ENCODE assay signal across 13 cellular contexts in the genomic region with DNA sequence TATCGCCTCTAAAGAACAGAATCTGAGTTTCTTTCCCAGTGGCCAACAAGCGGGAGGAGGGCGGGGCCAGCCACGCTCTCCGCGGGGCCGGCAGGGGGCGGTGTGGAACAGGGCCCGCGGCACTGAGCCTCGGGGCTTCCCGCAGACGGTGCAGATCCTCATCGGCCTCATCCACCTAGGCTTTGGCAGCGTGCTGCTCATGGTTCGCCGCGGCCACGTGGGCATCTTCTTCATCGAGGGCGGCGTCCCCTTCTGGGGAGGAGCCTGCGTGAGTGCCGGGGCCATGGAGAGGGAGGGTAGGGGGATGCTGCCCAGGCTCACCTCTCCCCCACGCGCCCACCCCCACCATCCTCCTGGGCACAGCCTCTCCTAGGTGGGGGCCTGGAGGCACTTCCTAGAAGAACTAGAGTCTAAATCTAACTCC. TPM values are rescaled to one million over a fixed set of nuclear protein-coding genes. Genes with fewer than 3 reads are reported as not detected.
DNase-seq lines count a peak whose midpoint lies in the region; ATAC-seq and TF ChIP-seq lines count a peak whose summit lies in the region.
"Had no signal": no experiment of that assay in that cellular context is flagged by ENCODE, and none has a peak within 500 bp of the region (broad histone marks: within the 10 kb centered on the region; RNA-seq: fewer than 3 reads in every experiment).

No MANE protein-coding gene starts in this region.

- H3K4me1 ChIP-seq in heart left ventricle (no peaks in the 10 kb centered on the region), right atrium auricular region (no peaks in the 10 kb centered on the region)

- H3K36me3 ChIP-seq in heart left ventricle = no peaks in the 10 kb centered on the region
- H3K36me3 ChIP-seq in right atrium auricular region = no peaks in the 10 kb centered on the region

- H3K27ac ChIP-seq in heart left ventricle (no peak overlapping the region), right atrium auricular region (no peak overlapping the region)

- no peaks in the 10 kb centered on the region for H3K36me3 Mint-ChIP-seq in activated CD4-positive, alpha-beta memory T cell treated with anti-CD3 and anti-CD28 coated beads for 36 hours
- H3K36me3 Mint-ChIP-seq: natural killer cell had no signal

- H3K4me3 ChIP-seq in heart left ventricle = no peak overlapping the region
- no peak overlapping the region for H3K4me3 ChIP-seq in right atrium auricular region

- intact Hi-C loops in heart left ventricle (cut with DNase I) = no loop called here
- intact Hi-C loops in activated CD4-positive, alpha-beta memory T cell treated with anti-CD3 and anti-CD28 coated beads for 36 hours (cut with micrococcal nuclease) = no loop called here

- WGBS in heart left ventricle, 4 donors = 23 to 31% (median 30%) methylated on average over 18 to 26 of the region's 26 CpGs

- H3K4me3 Mint-ChIP-seq in activated CD4-positive, alpha-beta memory T cell treated with anti-CD3 and anti-CD28 coated beads for 36 hours = no peak overlapping the region
- no peak overlapping the region for H3K4me3 Mint-ChIP-seq in stimulated activated naive CD8-positive, alpha-beta T cell treated with anti-CD3 and anti-CD28 coated beads, Interleukin-15, amount 100 ng/mL, for 72 hours
- H3K4me3 Mint-ChIP-seq: natural killer cell had no signal

- TF ChIP-seq CTCF in heart left ventricle (IDR thresholded peaks at IDR 0.05) = peak in 10 of 12 donors; percentile 14 to 48 (median 28)
- TF ChIP-seq CTCF in right atrium auricular region (IDR thresholded peaks at IDR 0.05) = peak in 1 of 2 donors; percentile 46

- H3K9me3 ChIP-seq in heart left ventricle (no peaks in the 10 kb centered on the region), right atrium auricular region (no peaks in the 10 kb centered on the region)

- peaks cover 8% of the 10 kb centered on the region for H3K4me1 Mint-ChIP-seq in activated CD4-positive, alpha-beta memory T cell treated with anti-CD3 and anti-CD28 coated beads for 36 hours (ENCODE audit: low read depth)
- H3K4me1 Mint-ChIP-seq in stimulated activated naive CD8-positive, alpha-beta T cell treated with anti-CD3 and anti-CD28 coated beads, Interleukin-15, amount 100 ng/mL, for 72 hours = no peaks in the 10 kb centered on the region
- H3K4me1 Mint-ChIP-seq: natural killer cell had no signal

- peak in 2 of 4 donors; percentile 33 to 38 for ATAC-seq in heart left ventricle
- peak; percentile 66 for ATAC-seq in stimulated activated naive CD8-positive, alpha-beta T cell treated with anti-CD3 and anti-CD28 coated beads, Interleukin-15, amount 100 ng/mL, for 72 hours
- ATAC-seq in GM21786 (IDR thresholded peaks at IDR 0.05; ENCODE audit: unreplicated experiment) = no peak
- ATAC-seq in GM18520 (IDR thresholded peaks at IDR 0.05; ENCODE audit: unreplicated experiment) = no peak
- ATAC-seq: esophagus mucosa, natural killer cell had no signal

- no peak overlapping the region for H3K27ac Mint-ChIP-seq in activated CD4-positive, alpha-beta memory T cell treated with anti-CD3 and anti-CD28 coated beads for 36 hours
- H3K27ac Mint-ChIP-seq in stimulated activated naive CD8-positive, alpha-beta T cell treated with anti-CD3 and anti-CD28 coated beads, Interleukin-15, amount 100 ng/mL, for 72 hours = no peak overlapping the region
- H3K27ac Mint-ChIP-seq: natural killer cell had no signal

- DNase-seq in heart left ventricle (no peak), right atrium auricular region (ENCODE audit: low spot score) (no peak), iPS-NIHi11 (ENCODE audit: low spot score) (peak; percentile 92), C1 segment of cervical spinal cord (lab: John Stamatoyannopoulos, UW) (no peak)
- peak; percentile 51 for DNase-seq in activated CD4-positive, alpha-beta memory T cell treated with anti-CD3 and anti-CD28 coated beads for 36 hours
- peak; percentile 19 to 34 for DNase-seq in stimulated activated naive CD8-positive, alpha-beta T cell treated with anti-CD3 and anti-CD28 coated beads, Interleukin-15, amount 100 ng/mL, for 72 hours
- DNase-seq: DND-41, natural killer cell, NCI-H1092 treated with DMSO at 0.1 percent for 48 hours, SHP77 had no signal

- peaks cover 15% of the 10 kb centered on the region for H3K27me3 Mint-ChIP-seq in activated CD4-positive, alpha-beta memory T cell treated with anti-CD3 and anti-CD28 coated beads for 36 hours
- H3K27me3 Mint-ChIP-seq in stimulated activated naive CD8-positive, alpha-beta T cell treated with anti-CD3 and anti-CD28 coated beads, Interleukin-15, amount 100 ng/mL, for 72 hours = peaks cover 31% of the 10 kb centered on the region

- TF ChIP-seq POLR2A in heart left ventricle (IDR thresholded peaks at IDR 0.05) = no peak

- CTCF ChIA-PET in activated CD4-positive, alpha-beta memory T cell treated with anti-CD3 and anti-CD28 coated beads for 36 hours (lab: Charles Lee) = interaction anchor here (6.3 kb wide), 1 partner anchor 8 kb away, joined by 56 read pairs; no protein-coding TSS in a partner anchor

- POLR2A ChIA-PET in activated CD4-positive, alpha-beta memory T cell treated with anti-CD3 and anti-CD28 coated beads for 36 hours (lab: Charles Lee) = no interaction called here

- peaks cover 0 to 77% (median 4%) of the 10 kb centered on the region in 9 donors for H3K27me3 ChIP-seq in heart left ventricle
- H3K27me3 ChIP-seq in right atrium auricular region = no peaks in the 10 kb centered on the region

- H3K9me3 Mint-ChIP-seq in activated CD4-positive, alpha-beta memory T cell treated with anti-CD3 and anti-CD28 coated beads for 36 hours = no peaks in the 10 kb centered on the region
- no peaks in the 10 kb centered on the region for H3K9me3 Mint-ChIP-seq in stimulated activated naive CD8-positive, alpha-beta T cell treated with anti-CD3 and anti-CD28 coated beads, Interleukin-15, amount 100 ng/mL, for 72 hours
- H3K9me3 Mint-ChIP-seq: natural killer cell had no signal

RNA-seq across cellular contexts. Expression of gene MS4A15, which starts 10.7 kb away (rescaled TPM):
- total RNA-seq in heart left ventricle (not detected), right atrium auricular region (not detected)
- polyA plus RNA-seq in heart left ventricle = not detected
- total RNA-seq in activated CD4-positive, alpha-beta memory T cell treated with anti-CD3 and anti-CD28 coated beads for 36 hours = not detected
- total RNA-seq: esophagus mucosa, natural killer cell had no signal

RNA-seq across cellular contexts. Expression of gene MS4A10, which starts 17.7 kb away (rescaled TPM):
- total RNA-seq in heart left ventricle (not detected), right atrium auricular region (not detected)
- not detected for polyA plus RNA-seq in heart left ventricle
- total RNA-seq in activated CD4-positive, alpha-beta memory T cell treated with anti-CD3 and anti-CD28 coated beads for 36 hours = not detected
- total RNA-seq: esophagus mucosa, natural killer cell had no signal

RNA-seq across cellular contexts. Expression of gene MS4A18, which starts 42.9 kb away (rescaled TPM):
- total RNA-seq in heart left ventricle = not detected
- polyA plus RNA-seq in heart left ventricle = not detected
- not detected for total RNA-seq in right atrium auricular region
- not detected for total RNA-seq in activated CD4-positive, alpha-beta memory T cell treated with anti-CD3 and anti-CD28 coated beads for 36 hours
- total RNA-seq: esophagus mucosa, natural killer cell had no signal

Comparison
In these comparisons a context has a peak if more than half of its experiments do, and no peak if none do; other contexts are left out.
1. DNase-seq: peak in activated CD4-positive, alpha-beta memory T cell treated with anti-CD3 and anti-CD28 coated beads for 36 hours (single experiment), iPS-NIHi11 (single experiment) and stimulated activated naive CD8-positive, alpha-beta T cell treated with anti-CD3 and anti-CD28 coated beads, Interleukin-15, amount 100 ng/mL, for 72 hours (2 of 2); none in heart left ventricle (0 of 5), right atrium auricular region (single experiment) and C1 segment of cervical spinal cord (0 of 14).